In genomic region chr1:246930830-246931548, GRCh38 we compare ENCODE assay signal across 8 cellular contexts. TPM values are rescaled to one million over a fixed set of nuclear protein-coding genes. Genes with fewer than 3 reads are reported as not detected.
DNase-seq lines count a peak whose midpoint lies in the region; ATAC-seq and TF ChIP-seq lines count a peak whose summit lies in the region.

No MANE protein-coding gene starts in this region.

- H3K9me3 ChIP-seq in iPS DF 6.9 (ENCODE audit: control insufficient read depth, insufficient read depth, low read length) (no peaks in the 10 kb centered on the region), sigmoid colon (no peaks in the 10 kb centered on the region)

- WGBS in iPS DF 6.9 (ENCODE audit: insufficient coverage, insufficient read length), result no CpG with 5 or more reads among the region's 76 CpGs
- WGBS in sigmoid colon, 2 donors, result 0 to 1% methylated on average over 76 of the region's 76 CpGs

- H3K4me3 ChIP-seq in HL-60 (replicated peaks; ENCODE audit: insufficient read depth, low read length) (peak overlapping the region; percentile 88), astrocyte of the spinal cord (ENCODE audit: low read depth, low read length) (peak overlapping the region; percentile 65), iPS DF 6.9 (ENCODE audit: low read length) (peak overlapping the region; percentile 63), sigmoid colon (peak overlapping the region; percentile 96 to 99 (median 97))

- H3K4me1 Mint-ChIP-seq in T-helper 1 cell treated with Interleukin-12 subunit alpha and Interleukin-12 subunit beta and Interleukin-4 antibody, amounts not matched to agents 30 μg/mL and 1 μg/mL, for 36 hours (ENCODE audit: low read depth), result peaks cover 23% of the 10 kb centered on the region

- peak; percentile 64 for DNase-seq in EL
- peak in 1 of 2 experiments; percentile 65 for DNase-seq in HL-60 (ENCODE audit: low read depth in 1 of 2, low spot score in 1 of 2)
- peak; percentile 62 for DNase-seq in astrocyte of the spinal cord (ENCODE audit: low read depth, low spot score)
- DNase-seq in iPS DF 6.9 (ENCODE audit: low read depth, low spot score), result no peak
- peak; percentile 83 for DNase-seq in sigmoid colon
- no peak for DNase-seq in NCI-H2029 (lab: John Stamatoyannopoulos, UW)

- intact Hi-C loops in sigmoid colon (cut with DNase I), result loop anchor here (5.0 to 10.0 kb wide), 2 partner anchors 144 to 401 kb away; partner anchors contain the start of genes ZNF496 and ZNF670

- TF ChIP-seq POLR2A in sigmoid colon (IDR thresholded peaks at IDR 0.05), result no peak

- peaks cover 23% of the 10 kb centered on the region for H3K36me3 Mint-ChIP-seq in T-helper 1 cell treated with Interleukin-12 subunit alpha and Interleukin-12 subunit beta and Interleukin-4 antibody, amounts not matched to agents 30 μg/mL and 1 μg/mL, for 36 hours (ENCODE audit: low read depth)

- H3K27ac ChIP-seq in HL-60 (replicated peaks), result peak overlapping the region; percentile 85
- H3K27ac ChIP-seq in iPS DF 6.9 (ENCODE audit: low read length), result no peak overlapping the region
- peak overlapping the region; percentile 99 to 100 (median 99) for H3K27ac ChIP-seq in sigmoid colon

- TF ChIP-seq EP300 in sigmoid colon (IDR thresholded peaks at IDR 0.05), result no peak

- peaks cover 4% of the 10 kb centered on the region for H3K27me3 Mint-ChIP-seq in T-helper 1 cell treated with Interleukin-12 subunit alpha and Interleukin-12 subunit beta and Interleukin-4 antibody, amounts not matched to agents 30 μg/mL and 1 μg/mL, for 36 hours (ENCODE audit: low read depth)

- peak; percentile 29 for ATAC-seq in GM21360 (IDR thresholded peaks at IDR 0.05; ENCODE audit: unreplicated experiment)

- H3K36me3 ChIP-seq in iPS DF 6.9 (ENCODE audit: control insufficient read depth, insufficient read depth, low read length) (no peaks in the 10 kb centered on the region), sigmoid colon (peaks cover 0 to 8% (median 0%) of the 10 kb centered on the region in 4 donors)

- no peaks in the 10 kb centered on the region for H3K27me3 ChIP-seq in HL-60 (ENCODE audit: insufficient read depth, poor library complexity, severe bottlenecking)
- no peaks in the 10 kb centered on the region for H3K27me3 ChIP-seq in iPS DF 6.9 (ENCODE audit: control insufficient read depth, insufficient read depth, low read length)
- no peaks in the 10 kb centered on the region for H3K27me3 ChIP-seq in sigmoid colon

- H3K27ac Mint-ChIP-seq in T-helper 1 cell treated with Interleukin-12 subunit alpha and Interleukin-12 subunit beta and Interleukin-4 antibody, amounts not matched to agents 30 μg/mL and 1 μg/mL, for 36 hours, result peak overlapping the region; percentile 83

- peak overlapping the region; percentile 88 for H3K4me3 Mint-ChIP-seq in T-helper 1 cell treated with Interleukin-12 subunit alpha and Interleukin-12 subunit beta and Interleukin-4 antibody, amounts not matched to agents 30 μg/mL and 1 μg/mL, for 36 hours

- H3K4me1 ChIP-seq in iPS DF 6.9 (ENCODE audit: control insufficient read depth, insufficient read depth, low read length), result no peaks in the 10 kb centered on the region
- H3K4me1 ChIP-seq in sigmoid colon, result peaks cover 4 to 32% (median 28%) of the 10 kb centered on the region in 4 donors

- in situ Hi-C loops in astrocyte of the spinal cord (cut with HindIII; ENCODE audit: low sequenced_read_pairs), result no loop called here

- H3K9me3 Mint-ChIP-seq in T-helper 1 cell treated with Interleukin-12 subunit alpha and Interleukin-12 subunit beta and Interleukin-4 antibody, amounts not matched to agents 30 μg/mL and 1 μg/mL, for 36 hours, result peaks cover 4% of the 10 kb centered on the region

- no peak for TF ChIP-seq CTCF in HL-60 (IDR thresholded peaks at IDR 0.05; ENCODE audit: insufficient read depth, low read length)
- no peak for TF ChIP-seq CTCF in astrocyte of the spinal cord (IDR thresholded peaks at IDR 0.05; ENCODE audit: low read depth, low read length)
- TF ChIP-seq CTCF in sigmoid colon (IDR thresholded peaks at IDR 0.05), result no peak

RNA-seq across cellular contexts. Expression of gene AHCTF1, which starts 0.8 kb away (rescaled TPM):
- 10 to 100 TPM; 35.7 to 61.8 (median 42.5) TPM for total RNA-seq in sigmoid colon
- 10 to 100 TPM in 1 of 3 donors, 1 to 10 TPM in 2; 3.7 to 11.4 (median 4.8) TPM for polyA plus RNA-seq in sigmoid colon

Comparison
In these comparisons a context has a peak if more than half of its experiments do, and no peak if none do; other contexts are left out.
1. DNase-seq: peak in EL (single experiment), astrocyte of the spinal cord (single experiment) and sigmoid colon (single experiment); none in iPS DF 6.9 (single experiment) and NCI-H2029 (single experiment).
2. Peak in every context shown above with its lines, with median percentiles within 50 percentile points of each other: H3K4me3 ChIP-seq.